9 cellular contexts compared by ENCODE assay signal in genomic region chr20:35947489-35947888, GRCh38. TPM values are rescaled to one million over a fixed set of nuclear protein-coding genes. Genes with fewer than 3 reads are reported as not detected.
A peak's percentile ranks its signal among the peaks of the same experiment; 100 is the strongest.
DNase-seq lines count a peak whose midpoint lies in the region; ATAC-seq and TF ChIP-seq lines count a peak whose summit lies in the region.
"Had no signal": no experiment of that assay in that cellular context is flagged by ENCODE, and none has a peak within 500 bp of the region (broad histone marks: within the 10 kb centered on the region; RNA-seq: fewer than 3 reads in every experiment).

No MANE protein-coding gene starts in this region.

- peaks cover 2% of the 10 kb centered on the region for H3K4me1 ChIP-seq in smooth muscle cell (ENCODE audit: low read depth)

- H3F3A ChIP-seq in smooth muscle cell (ENCODE audit: low read depth): peaks cover 6% of the 10 kb centered on the region

- peaks cover 4% of the 10 kb centered on the region for H3K36me3 Mint-ChIP-seq in chondrocyte (ENCODE audit: low read depth)

- H3K36me3 ChIP-seq in smooth muscle cell (ENCODE audit: low read depth): no peaks in the 10 kb centered on the region

- H3K9ac ChIP-seq in smooth muscle cell (ENCODE audit: low read depth): no peak overlapping the region

- DNase-seq in AG08395 (ENCODE audit: low spot score) (peak; percentile 16), GM12865 (ENCODE audit: low read depth) (peak; percentile 54), OCI-M1 (lab: John Stamatoyannopoulos, UW) (peak; percentile 10), chondrocyte (ENCODE audit: low spot score) (no peak), smooth muscle cell (lab: John Stamatoyannopoulos, UW; ENCODE audit: unreplicated experiment) (no peak), DMS79 (lab: John Stamatoyannopoulos, UW) (no peak)

- H3K4me3 ChIP-seq in GM12865 (ENCODE audit: low read depth, low read length) (no peak overlapping the region), smooth muscle cell (no peak overlapping the region)

- no peak overlapping the region for H3K27ac ChIP-seq in smooth muscle cell (ENCODE audit: low read depth)
- H3K27ac ChIP-seq: epithelial cell of prostate had no signal

- H3K4me3 Mint-ChIP-seq in chondrocyte (ENCODE audit: unreplicated experiment): no peak overlapping the region

- H3K79me2 ChIP-seq in smooth muscle cell (ENCODE audit: low read depth): peaks cover 9% of the 10 kb centered on the region

- peaks cover 7% of the 10 kb centered on the region for H4K20me1 ChIP-seq in smooth muscle cell (ENCODE audit: low read depth)

- WGBS in smooth muscle cell (ENCODE audit: low lambda C conversion rate): 86% methylated on average over 9 of the region's 9 CpGs

- no peaks in the 10 kb centered on the region for H3K27me3 ChIP-seq in smooth muscle cell (ENCODE audit: low read depth)

- H3K9me3 ChIP-seq in smooth muscle cell (replicated peaks; ENCODE audit: low read depth): no peaks in the 10 kb centered on the region

- no peak overlapping the region for H3K4me2 ChIP-seq in smooth muscle cell

- no peaks in the 10 kb centered on the region for H3K27me3 Mint-ChIP-seq in chondrocyte (ENCODE audit: low read depth)

- H3K27ac Mint-ChIP-seq in chondrocyte (ENCODE audit: unreplicated experiment): peak overlapping the region; percentile 91

- peak; percentile 41 for TF ChIP-seq CTCF in GM12865 (IDR thresholded peaks at IDR 0.05; ENCODE audit: insufficient read depth, low read depth, low read length, missing control alignments)
- TF ChIP-seq CTCF in chondrocyte (IDR thresholded peaks at IDR 0.05): peak; percentile 68
- TF ChIP-seq CTCF in smooth muscle cell (IDR thresholded peaks at IDR 0.05; ENCODE audit: borderline replicate concordance, insufficient read depth, poor library complexity, severe bottlenecking): peak; percentile 24

- H3K4me1 Mint-ChIP-seq in chondrocyte (ENCODE audit: low read depth): peaks cover 20% of the 10 kb centered on the region

- ATAC-seq in HG03196 (IDR thresholded peaks at IDR 0.05; ENCODE audit: unreplicated experiment) (no peak), GM18909 (IDR thresholded peaks at IDR 0.05; ENCODE audit: poor library complexity, unreplicated experiment) (no peak)

- no peaks in the 10 kb centered on the region for H3K9me3 Mint-ChIP-seq in chondrocyte (ENCODE audit: low read depth)

- no peak overlapping the region for H2AFZ ChIP-seq in smooth muscle cell (ENCODE audit: low read depth)

RNA-seq across cellular contexts. Expression of gene SCAND1, which starts 6.8 kb away (rescaled TPM):
- total RNA-seq in chondrocyte (54.4 to 58.1 TPM (median 54.5 TPM) in 3 replicates), smooth muscle cell (20.9 and 26.7 TPM in 2 replicates)
- polyA plus RNA-seq in smooth muscle cell: 128 and 135 TPM in 2 replicates

RNA-seq across cellular contexts. Expression of gene CNBD2, which starts 20.9 kb away (rescaled TPM):
- total RNA-seq in chondrocyte (1.6 to 4.8 TPM (median 3.3 TPM) in 3 replicates), smooth muscle cell (4.8 and 10.2 TPM in 2 replicates)
- polyA plus RNA-seq in smooth muscle cell: 0.18 and 2.8 TPM in 2 replicates

Comparison
In these comparisons a context has a peak if more than half of its experiments do, and no peak if none do; other contexts are left out.
1. DNase-seq: peak in AG08395 (single experiment), GM12865 (single experiment) and OCI-M1 (single experiment); none in chondrocyte (single experiment), smooth muscle cell (single experiment) and DMS79 (single experiment).
2. Peak in every context shown above with its lines, with median percentiles within 50 percentile points of each other: CTCF ChIP-seq.